ENCODE assay signal across 1 cellular context in genomic region chr7:100682991-100683658, GRCh38.
TF ChIP-seq lines count a peak whose summit lies in the region.

No MANE protein-coding gene starts in this region.

TF ChIP-seq in HepG2, 621 proteins besides CTCF, POLR2A, EP300 and RAD21:
- peak; percentile 19; the same call in 1 of the 2 replicates for TF ChIP-seq RBFOX2 (IDR thresholded peaks at IDR 0.05; ENCODE audit: low read depth, low read length)
- TF ChIP-seq ZNF644 (CRISPR knock-in tag; IDR thresholded peaks at IDR 0.05; ENCODE audit: low read depth) = no peak
